21 cellular contexts compared by ENCODE assay signal in the genomic region with DNA sequence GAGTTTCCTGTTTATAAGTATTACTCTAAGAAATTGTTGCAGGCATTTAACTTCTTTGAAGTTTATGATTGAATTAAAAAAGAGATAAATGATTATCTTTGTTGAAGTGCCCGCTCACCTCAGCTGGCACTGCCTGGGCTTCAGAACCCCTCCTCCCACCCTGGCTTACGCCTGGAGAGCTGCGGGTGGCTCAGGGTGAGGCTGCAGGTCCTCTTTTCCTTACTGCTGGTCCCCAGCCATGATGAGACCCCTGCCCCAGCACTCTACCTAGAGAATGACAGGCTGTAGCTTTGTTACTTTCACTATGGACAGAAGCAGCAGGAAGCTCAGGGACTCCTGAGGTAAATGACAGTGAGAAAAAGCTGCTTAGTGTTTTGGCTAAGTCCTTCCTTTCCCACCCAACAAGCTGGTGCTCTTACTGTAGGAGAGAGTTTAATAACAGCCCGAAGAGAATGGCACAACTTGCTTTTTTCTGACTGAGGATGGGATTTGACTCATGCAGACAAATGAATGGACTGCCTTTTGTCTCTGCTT.
"Had no signal": no experiment of that assay in that cellular context is flagged by ENCODE, and none has a peak within 500 bp of the region (broad histone marks: within the 10 kb centered on the region; RNA-seq: fewer than 3 reads in every experiment).

No MANE protein-coding gene starts in this region.

- H3K9me3 Mint-ChIP-seq: activated naive CD8-positive, alpha-beta T cell treated with anti-CD3 and anti-CD28 coated beads for 36 hours; natural killer cell; stimulated activated naive CD8-positive, alpha-beta T cell treated with anti-CD3 and anti-CD28 coated beads, Interleukin-15, Interleukin-2, amounts not matched to agents 100 ng/mL and 50 ng/mL, for 24 hours; T-helper 1 cell treated with Interleukin-12 subunit alpha and Interleukin-12 subunit beta and Interleukin-4 antibody, amounts not matched to agents 30 μg/mL and 1 μg/mL, for 36 hours had no signal

- H3K36me3 Mint-ChIP-seq: activated naive CD8-positive, alpha-beta T cell treated with anti-CD3 and anti-CD28 coated beads for 36 hours; natural killer cell had no signal

- H3K27ac Mint-ChIP-seq: activated naive CD8-positive, alpha-beta T cell treated with anti-CD3 and anti-CD28 coated beads for 36 hours; natural killer cell; stimulated activated naive CD8-positive, alpha-beta T cell treated with anti-CD3 and anti-CD28 coated beads, Interleukin-15, Interleukin-2, amounts not matched to agents 100 ng/mL and 50 ng/mL, for 24 hours; T-helper 1 cell treated with Interleukin-12 subunit alpha and Interleukin-12 subunit beta and Interleukin-4 antibody, amounts not matched to agents 30 μg/mL and 1 μg/mL, for 36 hours had no signal

- H3K4me1 ChIP-seq: foreskin keratinocyte had no signal

- H3K4me3 Mint-ChIP-seq: activated naive CD8-positive, alpha-beta T cell treated with anti-CD3 and anti-CD28 coated beads for 36 hours; natural killer cell; stimulated activated naive CD8-positive, alpha-beta T cell treated with anti-CD3 and anti-CD28 coated beads, Interleukin-15, Interleukin-2, amounts not matched to agents 100 ng/mL and 50 ng/mL, for 24 hours; T-helper 1 cell treated with Interleukin-12 subunit alpha and Interleukin-12 subunit beta and Interleukin-4 antibody, amounts not matched to agents 30 μg/mL and 1 μg/mL, for 36 hours had no signal

- H3K9me3 ChIP-seq: left lung, pancreas, right lobe of liver, transverse colon had no signal

- ATAC-seq: foreskin keratinocyte, left lung, natural killer cell, pancreas, right lobe of liver had no signal

- H3K4me1 Mint-ChIP-seq: natural killer cell had no signal

- H3K27me3 Mint-ChIP-seq: stimulated activated naive CD8-positive, alpha-beta T cell treated with anti-CD3 and anti-CD28 coated beads, Interleukin-15, Interleukin-2, amounts not matched to agents 100 ng/mL and 50 ng/mL, for 24 hours had no signal

- H3K36me3 ChIP-seq: left lung, pancreas, right lobe of liver, transverse colon had no signal

- H3K27ac ChIP-seq: foreskin keratinocyte, left lung, pancreas, right lobe of liver had no signal

- H3K4me3 ChIP-seq: left lung, pancreas, right lobe of liver, skin epidermis, transverse colon had no signal

- H3K27me3 ChIP-seq: foreskin keratinocyte, pancreas, right lobe of liver, transverse colon had no signal

- DNase-seq: activated CD4-positive, alpha-beta T cell treated with anti-CD3 and anti-CD28 coated beads for 4 hours; activated CD4-positive, alpha-beta T cell treated with anti-CD3 and anti-CD28 coated beads, Interleukin-2, amount 50 U/mL, for 48 hours; activated CD4-positive, CD25-positive, alpha-beta regulatory T cell; activated CD8-positive, alpha-beta memory T cell treated with anti-CD3 and anti-CD28 coated beads, Interleukin-2, amount 50 U/mL, for 48 hours; activated naive CD4-positive, alpha-beta T cell treated with Interleukin-2 at 50 U/mL for 16 hours; activated naive CD8-positive, alpha-beta T cell treated with anti-CD3 and anti-CD28 coated beads for 36 hours; activated T-cell treated with anti-CD3 and anti-CD28 coated beads, Interleukin-2, amount 50 U/mL, for 48 hours; effector CD8-positive, alpha-beta T cell; foreskin keratinocyte; left lung; mammary epithelial cell; midbrain; natural killer cell; pancreas; stimulated activated CD4-positive, alpha-beta T cell treated with anti-CD3 and anti-CD28 coated beads, Interleukin-1b, Interleukin-23, amount 100 ng/mL, for 48 hours; T1000; transverse colon had no signal
